23 cellular contexts compared by ENCODE assay signal in the genomic region with DNA sequence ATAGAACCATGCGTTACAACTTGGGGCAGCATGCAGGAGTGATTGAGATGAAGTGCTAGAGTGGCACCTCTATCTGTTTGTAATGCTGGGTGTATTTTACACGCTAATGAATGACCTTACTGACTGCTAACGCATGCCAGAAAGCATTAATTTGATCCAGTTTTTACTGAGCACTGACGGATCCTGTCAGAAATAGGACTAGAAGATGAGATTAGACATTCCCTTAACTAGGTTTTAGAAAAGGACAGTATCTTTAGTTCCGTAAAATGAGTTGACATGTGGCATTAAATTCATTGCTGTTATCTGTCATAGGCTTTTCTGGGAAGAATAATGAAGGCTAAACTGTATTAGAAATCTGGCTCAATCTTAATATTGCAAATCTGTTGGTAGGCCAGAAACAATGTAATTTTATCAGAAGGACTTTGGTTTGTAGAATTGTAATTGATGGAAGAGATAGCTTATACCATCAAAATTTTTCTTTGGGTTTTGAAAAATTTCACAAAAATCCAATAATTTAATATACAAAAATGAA.
"Had no signal": no experiment of that assay in that cellular context is flagged by ENCODE, and none has a peak within 500 bp of the region (broad histone marks: within the 10 kb centered on the region; RNA-seq: fewer than 3 reads in every experiment).

No MANE protein-coding gene starts in this region.

- H3K4me3 ChIP-seq: colonic mucosa, esophagus squamous epithelium, gastrocnemius medialis, heart right ventricle, left lung, lower lobe of right lung had no signal

- DNase-seq: colonic mucosa; cortex of kidney; effector CD8-positive, alpha-beta T cell; effector memory CD8-positive, alpha-beta T cell; endodermal cell; erythroblast; esophagus squamous epithelium; foreskin fibroblast; foreskin melanocyte; gastrocnemius medialis; glutamatergic neuron; head of caudate nucleus; heart right ventricle; hippocampal formation; left cardiac atrium; left lung; left ventricle myocardium superior; lower lobe of right lung; mesendoderm; midbrain; naive thymus-derived CD4-positive, alpha-beta T cell had no signal

- H3K36me3 ChIP-seq: colonic mucosa, esophagus squamous epithelium, gastrocnemius medialis, heart right ventricle, left lung, lower lobe of right lung had no signal

- H3K27me3 ChIP-seq: colonic mucosa, esophagus squamous epithelium, gastrocnemius medialis, heart right ventricle, left lung had no signal

- H3K9me3 ChIP-seq: colonic mucosa, esophagus squamous epithelium, gastrocnemius medialis, left lung, lower lobe of right lung had no signal

- H3K27ac ChIP-seq: colonic mucosa, epithelial cell of prostate, esophagus squamous epithelium, gastrocnemius medialis, heart right ventricle, left lung, lower lobe of right lung had no signal

- H3K4me1 ChIP-seq: colonic mucosa, esophagus squamous epithelium, gastrocnemius medialis, heart right ventricle, left lung, lower lobe of right lung had no signal

- ATAC-seq: effector memory CD8-positive, alpha-beta T cell; esophagus mucosa; gastrocnemius medialis; heart right ventricle; left cardiac atrium; left lung; left ventricle myocardium superior; lower lobe of right lung; naive thymus-derived CD4-positive, alpha-beta T cell had no signal
